ENCODE assay signal across 33 cellular contexts in genomic region chr17:77660524-77660923, GRCh38.
A peak's percentile ranks its signal among the peaks of the same experiment; 100 is the strongest.
DNase-seq lines count a peak whose midpoint lies in the region; ATAC-seq and TF ChIP-seq lines count a peak whose summit lies in the region.
"Had no signal": no experiment of that assay in that cellular context is flagged by ENCODE, and none has a peak within 500 bp of the region (broad histone marks: within the 10 kb centered on the region; RNA-seq: fewer than 3 reads in every experiment).

No MANE protein-coding gene starts in this region.

- TF ChIP-seq RAD21 in neural cell (conservative IDR thresholded peaks at IDR 0.05) = no peak

- peaks cover 15% of the 10 kb centered on the region for H3K4me1 Mint-ChIP-seq in activated CD8-positive, alpha-beta T cell treated with anti-CD3 and anti-CD28 coated beads, Interleukin-2, amount 10 ng/mL, durations not matched to agents 7 days and 5 days (ENCODE audit: low read depth)
- H3K4me1 Mint-ChIP-seq in activated CD8-positive, alpha-beta T cell treated with anti-CD3 and anti-CD28 coated beads for 36 hours (ENCODE audit: low read depth) = peaks cover 5% of the 10 kb centered on the region
- no peaks in the 10 kb centered on the region for H3K4me1 Mint-ChIP-seq in stimulated activated effector memory CD8-positive, alpha-beta T cell treated with anti-CD3 and anti-CD28 coated beads, Interleukin-12 subunit alpha, Interleukin-12 subunit beta, amount 100 ng/mL, for 72 hours
- peaks cover 7 to 11% (median 10%) of the 10 kb centered on the region in 3 donors for H3K4me1 Mint-ChIP-seq in T-cell
- H3K4me1 Mint-ChIP-seq: B cell, CD14-positive monocyte had no signal

- POLR2A ChIA-PET in activated CD8-positive, alpha-beta T cell treated with anti-CD3 and anti-CD28 coated beads, Interleukin-2, amount 10 ng/mL, durations not matched to agents 7 days and 5 days (lab: Charles Lee) = no interaction called here
- POLR2A ChIA-PET in activated CD8-positive, alpha-beta T cell treated with anti-CD3 and anti-CD28 coated beads for 36 hours (lab: Charles Lee) = no interaction called here
- POLR2A ChIA-PET in T-cell (lab: Charles Lee) = no interaction called here

- no peak overlapping the region for H3K4me3 ChIP-seq in neural cell (ENCODE audit: low read length)
- H3K4me3 ChIP-seq: A549; BLaER1; BLaER1 treated with 17β-estradiol and CSF1 and Interleukin-3, amounts not matched to agents 10 nM and 100 nM had no signal

- peak overlapping the region; percentile 7 for H3K27ac Mint-ChIP-seq in activated CD8-positive, alpha-beta T cell treated with anti-CD3 and anti-CD28 coated beads, Interleukin-2, amount 10 ng/mL, durations not matched to agents 7 days and 5 days
- no peak overlapping the region for H3K27ac Mint-ChIP-seq in activated CD8-positive, alpha-beta T cell treated with anti-CD3 and anti-CD28 coated beads for 36 hours
- peak overlapping the region; percentile 5 for H3K27ac Mint-ChIP-seq in stimulated activated effector memory CD8-positive, alpha-beta T cell treated with anti-CD3 and anti-CD28 coated beads, Interleukin-12 subunit alpha, Interleukin-12 subunit beta, amount 100 ng/mL, for 72 hours
- H3K27ac Mint-ChIP-seq in T-cell = no peak overlapping the region
- H3K27ac Mint-ChIP-seq: B cell; CD14-positive monocyte; CD4-positive, alpha-beta T cell; CD8-positive, alpha-beta T cell had no signal

- no peak overlapping the region for H3K4me3 Mint-ChIP-seq in activated CD8-positive, alpha-beta T cell treated with anti-CD3 and anti-CD28 coated beads, Interleukin-2, amount 10 ng/mL, durations not matched to agents 7 days and 5 days
- H3K4me3 Mint-ChIP-seq in activated CD8-positive, alpha-beta T cell treated with anti-CD3 and anti-CD28 coated beads for 36 hours = no peak overlapping the region
- H3K4me3 Mint-ChIP-seq in stimulated activated effector memory CD8-positive, alpha-beta T cell treated with anti-CD3 and anti-CD28 coated beads, Interleukin-12 subunit alpha, Interleukin-12 subunit beta, amount 100 ng/mL, for 72 hours = no peak overlapping the region
- no peak overlapping the region for H3K4me3 Mint-ChIP-seq in T-cell
- H3K4me3 Mint-ChIP-seq: B cell; CD4-positive, alpha-beta memory T cell; CD4-positive, alpha-beta T cell; CD4-positive, CD25-positive, alpha-beta regulatory T cell; CD8-positive, alpha-beta memory T cell; CD8-positive, alpha-beta T cell had no signal

- DNase-seq in activated CD8-positive, alpha-beta T cell treated with anti-CD3 and anti-CD28 coated beads, Interleukin-2, amount 10 ng/mL, durations not matched to agents 7 days and 5 days = no peak
- no peak for DNase-seq in activated CD8-positive, alpha-beta T cell treated with anti-CD3 and anti-CD28 coated beads for 36 hours
- no peak for DNase-seq in stimulated activated effector memory CD8-positive, alpha-beta T cell treated with anti-CD3 and anti-CD28 coated beads, Interleukin-12 subunit alpha, Interleukin-12 subunit beta, amount 100 ng/mL, for 72 hours (ENCODE audit: low spot score in 2 of 2)
- DNase-seq in inferior parietal cortex (ENCODE audit: extremely low spot score) = no peak
- DNase-seq in T-cell = no peak
- DNase-seq: 8988T; ACHN; AML-193; BE2C; C1 segment of cervical spinal cord; Caco-2; Calu3; CD4-positive, alpha-beta memory T cell; CD4-positive, alpha-beta T cell; CD4-positive, CD25-positive, alpha-beta regulatory T cell; CD8-positive, alpha-beta memory T cell; CD8-positive, alpha-beta T cell; COR-L47; DMS 273 treated with DMSO at 0.1 percent for 48 hours; DMS153; DMS53; DMS79; DMS79 treated with DMSO at 0.1 percent for 48 hours; DND-41; EL had no signal

- peak; percentile 69 for TF ChIP-seq EP300 in neural cell (conservative IDR thresholded peaks at IDR 0.05; ENCODE audit: poor library complexity, severe bottlenecking)

- no peaks in the 10 kb centered on the region for H3K9me3 ChIP-seq in neural cell (ENCODE audit: low read length)
- H3K9me3 ChIP-seq: A549, BE2C, Caco-2 had no signal

- CTCF ChIA-PET in activated CD8-positive, alpha-beta T cell treated with anti-CD3 and anti-CD28 coated beads, Interleukin-2, amount 10 ng/mL, durations not matched to agents 7 days and 5 days (lab: Charles Lee) = interaction anchor here (0.6 to 1.4 kb wide), 2 partner anchors 12 to 758 kb away, joined by 3 read pairs; no protein-coding TSS in a partner anchor
- CTCF ChIA-PET in activated CD8-positive, alpha-beta T cell treated with anti-CD3 and anti-CD28 coated beads for 36 hours (lab: Charles Lee) = no interaction called here
- CTCF ChIA-PET in T-cell (lab: Charles Lee) = no interaction called here

- intact Hi-C loops in activated CD8-positive, alpha-beta T cell treated with anti-CD3 and anti-CD28 coated beads for 36 hours (cut with micrococcal nuclease) = no loop called here

- no peak for TF ChIP-seq CTCF in activated CD8-positive, alpha-beta T cell treated with anti-CD3 and anti-CD28 coated beads for 36 hours (IDR thresholded peaks at IDR 0.05)
- no peak for TF ChIP-seq CTCF in neural cell (IDR thresholded peaks at IDR 0.05; ENCODE audit: poor library complexity, severe bottlenecking)

- H3K36me3 ChIP-seq in neural cell (ENCODE audit: insufficient read depth, low read length) = no peaks in the 10 kb centered on the region
- H3K36me3 ChIP-seq: BE2C; BLaER1; BLaER1 treated with 17β-estradiol and CSF1 and Interleukin-3, amounts not matched to agents 10 nM and 100 nM had no signal

- no peak for ATAC-seq in activated CD8-positive, alpha-beta T cell treated with anti-CD3 and anti-CD28 coated beads, Interleukin-2, amount 10 ng/mL, durations not matched to agents 7 days and 5 days
- ATAC-seq in activated CD8-positive, alpha-beta T cell treated with anti-CD3 and anti-CD28 coated beads for 36 hours = no peak
- ATAC-seq in stimulated activated effector memory CD8-positive, alpha-beta T cell treated with anti-CD3 and anti-CD28 coated beads, Interleukin-12 subunit alpha, Interleukin-12 subunit beta, amount 100 ng/mL, for 72 hours = no peak
- ATAC-seq in T-cell (replicated peaks in 1 of 4) = no peak
- ATAC-seq: A549; CD8-positive, alpha-beta T cell had no signal

- no peaks in the 10 kb centered on the region for H3F3A ChIP-seq in neural cell (ENCODE audit: insufficient read depth, low read length, poor library complexity, severe bottlenecking)

- no peaks in the 10 kb centered on the region for H3K79me2 ChIP-seq in neural cell (replicated peaks; ENCODE audit: insufficient read depth, low read length)

- H3K27ac ChIP-seq in neural cell (ENCODE audit: low read length) = no peak overlapping the region
- H3K27ac ChIP-seq: 22Rv1; A549; BLaER1; BLaER1 treated with 17β-estradiol and CSF1 and Interleukin-3, amounts not matched to agents 10 nM and 100 nM; C4-2B had no signal

- no peaks in the 10 kb centered on the region for H3K27me3 ChIP-seq in neural cell (ENCODE audit: insufficient read depth, low read depth, low read length)
- H3K27me3 ChIP-seq: BE2C; BLaER1; BLaER1 treated with 17β-estradiol and CSF1 and Interleukin-3, amounts not matched to agents 10 nM and 100 nM had no signal

- H2AFZ ChIP-seq in neural cell (ENCODE audit: low read depth, low read length) = no peak overlapping the region

- H3K27me3 Mint-ChIP-seq in activated CD8-positive, alpha-beta T cell treated with anti-CD3 and anti-CD28 coated beads, Interleukin-2, amount 10 ng/mL, durations not matched to agents 7 days and 5 days (ENCODE audit: low read depth) = peaks cover 20% of the 10 kb centered on the region
- H3K27me3 Mint-ChIP-seq in activated CD8-positive, alpha-beta T cell treated with anti-CD3 and anti-CD28 coated beads for 36 hours = no peaks in the 10 kb centered on the region
- H3K27me3 Mint-ChIP-seq in T-cell = peaks cover 0 to 10% of the 10 kb centered on the region in 2 donors
- H3K27me3 Mint-ChIP-seq: CD4-positive, alpha-beta T cell had no signal

- peaks cover 3% of the 10 kb centered on the region for H3K9me3 Mint-ChIP-seq in activated CD8-positive, alpha-beta T cell treated with anti-CD3 and anti-CD28 coated beads, Interleukin-2, amount 10 ng/mL, durations not matched to agents 7 days and 5 days (ENCODE audit: insufficient read depth)
- peaks cover 10% of the 10 kb centered on the region for H3K9me3 Mint-ChIP-seq in activated CD8-positive, alpha-beta T cell treated with anti-CD3 and anti-CD28 coated beads for 36 hours
- peaks cover 3% of the 10 kb centered on the region for H3K9me3 Mint-ChIP-seq in stimulated activated effector memory CD8-positive, alpha-beta T cell treated with anti-CD3 and anti-CD28 coated beads, Interleukin-12 subunit alpha, Interleukin-12 subunit beta, amount 100 ng/mL, for 72 hours
- H3K9me3 Mint-ChIP-seq in T-cell = peaks cover 0 to 4% (median 4%) of the 10 kb centered on the region in 3 donors
- H3K9me3 Mint-ChIP-seq: CD4-positive, alpha-beta T cell had no signal

- no peak overlapping the region for H3K4me2 ChIP-seq in neural cell (ENCODE audit: low read length)
- H3K4me2 ChIP-seq: A549; BLaER1; BLaER1 treated with 17β-estradiol and CSF1 and Interleukin-3, amounts not matched to agents 10 nM and 100 nM had no signal

- H3K36me3 Mint-ChIP-seq in activated CD8-positive, alpha-beta T cell treated with anti-CD3 and anti-CD28 coated beads, Interleukin-2, amount 10 ng/mL, durations not matched to agents 7 days and 5 days (ENCODE audit: low read depth) = peaks cover 2% of the 10 kb centered on the region
- H3K36me3 Mint-ChIP-seq in activated CD8-positive, alpha-beta T cell treated with anti-CD3 and anti-CD28 coated beads for 36 hours (ENCODE audit: low read depth) = no peaks in the 10 kb centered on the region
- no peaks in the 10 kb centered on the region for H3K36me3 Mint-ChIP-seq in stimulated activated effector memory CD8-positive, alpha-beta T cell treated with anti-CD3 and anti-CD28 coated beads, Interleukin-12 subunit alpha, Interleukin-12 subunit beta, amount 100 ng/mL, for 72 hours
- H3K36me3 Mint-ChIP-seq in T-cell = no peaks in the 10 kb centered on the region
- H3K36me3 Mint-ChIP-seq: CD14-positive monocyte; CD4-positive, alpha-beta memory T cell; CD8-positive, alpha-beta T cell had no signal

- H4K20me1 ChIP-seq in neural cell (ENCODE audit: insufficient read depth) = no peaks in the 10 kb centered on the region
- H4K20me1 ChIP-seq: BLaER1; BLaER1 treated with 17β-estradiol and CSF1 and Interleukin-3, amounts not matched to agents 10 nM and 100 nM had no signal

- H3K9me2 ChIP-seq in neural cell (ENCODE audit: insufficient read depth, low read length) = no peaks in the 10 kb centered on the region

- no peak overlapping the region for H3K9ac ChIP-seq in neural cell (ENCODE audit: low read length)
- H3K9ac ChIP-seq: BLaER1; BLaER1 treated with 17β-estradiol and CSF1 and Interleukin-3, amounts not matched to agents 10 nM and 100 nM had no signal

TF ChIP-seq in neural cell, 6 proteins besides CTCF, POLR2A, EP300 and RAD21 (continues in another document):
- no peak for TF ChIP-seq TAF1 (IDR thresholded peaks at IDR 0.05; ENCODE audit: low read depth)

Comparison
In these comparisons a context has a peak if more than half of its experiments do, and no peak if none do; other contexts are left out.
1. H3K27ac Mint-ChIP-seq: peak in activated CD8-positive, alpha-beta T cell treated with anti-CD3 and anti-CD28 coated beads, Interleukin-2, amount 10 ng/mL, durations not matched to agents 7 days and 5 days (single experiment) and stimulated activated effector memory CD8-positive, alpha-beta T cell treated with anti-CD3 and anti-CD28 coated beads, Interleukin-12 subunit alpha, Interleukin-12 subunit beta, amount 100 ng/mL, for 72 hours (single experiment); none in activated CD8-positive, alpha-beta T cell treated with anti-CD3 and anti-CD28 coated beads for 36 hours (single experiment) and T-cell (0 of 2).